In genomic region chr3:100274361-100274760, GRCh38 we compare ENCODE assay signal across 12 cellular contexts.
"Had no signal": no experiment of that assay in that cellular context is flagged by ENCODE, and none has a peak within 500 bp of the region (broad histone marks: within the 10 kb centered on the region; RNA-seq: fewer than 3 reads in every experiment).

No MANE protein-coding gene starts in this region.

- H3K4me3 Mint-ChIP-seq: naive thymus-derived CD4-positive, alpha-beta T cell; type B pancreatic cell had no signal

- H3K27me3 Mint-ChIP-seq: naive thymus-derived CD4-positive, alpha-beta T cell; type B pancreatic cell had no signal

- DNase-seq: effector CD8-positive, alpha-beta T cell; heart left ventricle; hippocampal formation; left colon; left ventricle myocardium superior; mesendoderm; naive thymus-derived CD4-positive, alpha-beta T cell; sigmoid colon; stimulated activated naive CD8-positive, alpha-beta T cell treated with anti-CD3 and anti-CD28 coated beads, Interleukin-15, Interleukin-2, amounts not matched to agents 100 U/mL and 50 U/mL, for 24 hours; thyroid gland had no signal

- ATAC-seq: esophagus mucosa; heart left ventricle; left colon; left ventricle myocardium superior; naive thymus-derived CD4-positive, alpha-beta T cell; stimulated activated naive CD8-positive, alpha-beta T cell treated with anti-CD3 and anti-CD28 coated beads, Interleukin-15, Interleukin-2, amounts not matched to agents 100 U/mL and 50 U/mL, for 24 hours had no signal

- H3K27ac Mint-ChIP-seq: type B pancreatic cell had no signal

- H3K36me3 Mint-ChIP-seq: type B pancreatic cell had no signal

- H3K9me3 Mint-ChIP-seq: naive thymus-derived CD4-positive, alpha-beta T cell; type B pancreatic cell had no signal
